In the genomic region with DNA sequence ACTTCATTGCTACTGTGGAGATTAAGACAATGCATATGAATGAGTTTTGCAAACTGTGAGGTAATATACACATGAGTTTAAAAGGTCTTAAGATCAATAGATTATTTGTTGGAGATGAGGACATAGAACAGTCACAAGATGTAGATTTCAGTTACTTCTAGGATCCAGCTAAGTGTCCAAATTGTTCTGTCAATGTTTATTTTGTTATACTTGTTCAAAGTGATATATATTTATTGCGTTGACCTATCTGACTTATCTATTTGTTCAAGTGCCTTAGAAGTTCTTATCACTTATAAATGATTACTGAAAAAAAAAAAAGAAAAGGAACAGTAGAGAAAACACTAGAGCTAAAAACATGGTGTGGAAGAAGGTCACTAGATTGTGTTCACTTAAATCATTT, we compare ENCODE assay signal across 7 cellular contexts.
"Had no signal": no experiment of that assay in that cellular context is flagged by ENCODE, and none has a peak within 500 bp of the region (broad histone marks: within the 10 kb centered on the region; RNA-seq: fewer than 3 reads in every experiment).

No MANE protein-coding gene starts in this region.

- H3K4me3 ChIP-seq: GM23248, HAP-1 had no signal

- H3K4me1 ChIP-seq: HAP-1 had no signal

- H3K9me3 ChIP-seq: HAP-1 had no signal

- H3K27ac ChIP-seq: GM23248, HL-60 had no signal

- DNase-seq: GM23248, GOT3, H7, HFFc6 had no signal

- H3K36me3 ChIP-seq: HAP-1 had no signal

- FAIRE-seq: HepG2 had no signal
